In genomic region chr10:3911241-3911640, GRCh38 we compare ENCODE assay signal across 18 cellular contexts.
"Had no signal": no experiment of that assay in that cellular context is flagged by ENCODE, and none has a peak within 500 bp of the region (broad histone marks: within the 10 kb centered on the region; RNA-seq: fewer than 3 reads in every experiment).

No MANE protein-coding gene starts in this region.

- H3K27me3 Mint-ChIP-seq: naive thymus-derived CD4-positive, alpha-beta T cell; stimulated activated naive CD8-positive, alpha-beta T cell treated with anti-CD3 and anti-CD28 coated beads, Interleukin-15, Interleukin-2, amounts not matched to agents 100 ng/mL and 50 ng/mL, for 24 hours had no signal

- ATAC-seq: activated T-cell treated with anti-CD3 and anti-CD28 coated beads, Interleukin-2, amount 50 U/mL, for 72 hours; naive thymus-derived CD4-positive, alpha-beta T cell; sciatic nerve had no signal

- H3K27ac Mint-ChIP-seq: activated T-cell treated with anti-CD3 and anti-CD28 coated beads, Interleukin-2, amount 50 U/mL, for 72 hours; stimulated activated naive CD8-positive, alpha-beta T cell treated with anti-CD3 and anti-CD28 coated beads, Interleukin-15, Interleukin-2, amounts not matched to agents 100 ng/mL and 50 ng/mL, for 24 hours had no signal

- FAIRE-seq: astrocyte, islet of Langerhans had no signal

- H3K4me3 ChIP-seq: cardiac muscle cell, colonic mucosa, left lung, SJCRH30, vagina had no signal

- H3K4me1 ChIP-seq: colonic mucosa, left lung, SJCRH30 had no signal

- H3K27ac ChIP-seq: cardiac muscle cell, colonic mucosa, left lung, neutrophil, SJCRH30, vagina had no signal

- DNase-seq: activated CD4-positive, alpha-beta T cell treated with anti-CD3 and anti-CD28 coated beads for 1 hour; activated CD4-positive, alpha-beta T cell treated with anti-CD3 and anti-CD28 coated beads, Interleukin-2, amount 50 U/mL, for 48 hours; activated T-cell treated with anti-CD3 and anti-CD28 coated beads, Interleukin-2, amount 50 U/mL, for 72 hours; colonic mucosa; effector CD4-positive, alpha-beta T cell; left lung; naive thymus-derived CD4-positive, alpha-beta T cell; SJCRH30; stimulated activated CD4-positive, alpha-beta T cell treated with anti-CD3 and anti-CD28 coated beads, Interleukin-4, amount 100 ng/mL, for 1 hour; stimulated activated CD8-positive, alpha-beta memory T cell treated with anti-CD3 and anti-CD28 coated beads, Interleukin-4, amount 100 ng/mL, for 48 hours; T-helper 9 cell had no signal

- H3K36me3 ChIP-seq: cardiac muscle cell, colonic mucosa, left lung, neutrophil, SJCRH30, vagina had no signal

- H3K9me3 ChIP-seq: colonic mucosa, left lung, neutrophil, SJCRH30, vagina had no signal

- H3K27me3 ChIP-seq: cardiac muscle cell, colonic mucosa, left lung, neutrophil, SJCRH30, vagina had no signal

- H3K4me3 Mint-ChIP-seq: activated T-cell treated with anti-CD3 and anti-CD28 coated beads, Interleukin-2, amount 50 U/mL, for 72 hours; naive thymus-derived CD4-positive, alpha-beta T cell; stimulated activated naive CD8-positive, alpha-beta T cell treated with anti-CD3 and anti-CD28 coated beads, Interleukin-15, Interleukin-2, amounts not matched to agents 100 ng/mL and 50 ng/mL, for 24 hours had no signal
